Comparison of ENCODE assay signal across 8 cellular contexts in the genomic region with DNA sequence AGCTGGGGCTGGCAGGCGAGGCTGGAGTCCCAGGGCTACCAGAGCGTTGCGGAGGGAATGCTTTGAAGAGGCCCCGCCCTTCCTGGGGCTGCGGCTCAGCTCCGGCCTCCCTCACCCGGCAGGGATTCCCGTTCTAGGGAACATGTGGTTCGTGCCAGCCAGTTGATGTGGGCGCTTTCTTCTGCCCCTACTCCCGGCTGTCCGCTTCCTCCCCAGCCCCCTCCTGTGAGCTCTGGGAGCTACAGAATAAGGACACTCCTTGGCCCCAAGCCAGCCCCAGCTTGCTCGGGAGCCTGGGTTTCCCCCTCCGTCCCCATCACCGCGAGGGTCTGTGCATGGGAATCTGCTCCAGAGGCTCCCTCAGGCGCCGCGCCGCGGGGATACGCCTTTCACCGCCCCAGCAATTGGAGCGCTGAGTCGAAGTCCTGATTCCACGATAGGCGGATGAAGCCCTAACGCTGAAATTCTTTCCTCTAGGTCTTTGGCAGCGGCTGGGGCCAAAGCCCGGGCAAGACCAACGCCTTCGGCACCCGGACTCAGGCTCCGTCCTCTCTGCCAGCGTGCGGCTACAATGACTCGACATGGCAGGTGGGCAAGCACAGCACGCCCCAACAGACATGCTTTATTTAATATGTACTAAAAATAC.
DNase-seq lines count a peak whose midpoint lies in the region; ATAC-seq and TF ChIP-seq lines count a peak whose summit lies in the region.

No MANE protein-coding gene starts in this region.

- H3K4me3 ChIP-seq in lower lobe of right lung (peak overlapping the region; percentile 52), tibial artery (peak overlapping the region; percentile 51 to 64)
- no peak overlapping the region for H3K4me3 ChIP-seq in effector memory CD4-positive, alpha-beta T cell (ENCODE audit: insufficient read depth, low read depth, low read length, poor library complexity, severe bottlenecking)

- H3K4me1 ChIP-seq in lower lobe of right lung (peaks cover 20% of the 10 kb centered on the region), tibial artery (peaks cover 0 to 37% (median 22%) of the 10 kb centered on the region in 4 donors)
- no peaks in the 10 kb centered on the region for H3K4me1 ChIP-seq in effector memory CD4-positive, alpha-beta T cell (ENCODE audit: control insufficient read depth, insufficient read depth, low read length, poor library complexity, severe bottlenecking)

- peaks cover 11% of the 10 kb centered on the region for H3K27me3 Mint-ChIP-seq in endothelial cell (ENCODE audit: unreplicated experiment)

- H3K36me3 Mint-ChIP-seq in endothelial cell (ENCODE audit: low read depth, unreplicated experiment), result peaks cover 3% of the 10 kb centered on the region

- intact Hi-C loops in lower lobe of right lung (cut with DNase I), result no loop called here
- intact Hi-C loops in tibial artery (cut with DNase I; ENCODE audit: low total_unique reads), result loop anchor here (5.0 kb wide), 1 partner anchor 70 kb away; the partner anchor contains the start of gene KLF15

- H3K9me3 ChIP-seq in lower lobe of right lung, result no peaks in the 10 kb centered on the region
- no peaks in the 10 kb centered on the region for H3K9me3 ChIP-seq in tibial artery
- no peaks in the 10 kb centered on the region for H3K9me3 ChIP-seq in effector memory CD4-positive, alpha-beta T cell (ENCODE audit: control insufficient read depth, low read length)

- peaks cover 4% of the 10 kb centered on the region for H3K9me3 Mint-ChIP-seq in endothelial cell (ENCODE audit: unreplicated experiment)

- DNase-seq in C1 segment of cervical spinal cord (lab: John Stamatoyannopoulos, UW), result peak in 12 of 14 donors; percentile 30 to 84 (median 68)
- peak; percentile 53 for DNase-seq in NCI-H2227 treated with DMSO at 0.1 percent for 48 hours (lab: John Stamatoyannopoulos, UW)
- peak; percentile 43 for DNase-seq in endothelial cell (ENCODE audit: low spot score)
- peak; percentile 77 for DNase-seq in lower lobe of right lung
- DNase-seq in tibial artery, result peak; percentile 62 to 90
- no peak for DNase-seq in effector memory CD4-positive, alpha-beta T cell
- DNase-seq in activated CD8-positive, alpha-beta memory T cell treated with anti-CD3 and anti-CD28 coated beads for 24 hours, result no peak

- H3K27me3 ChIP-seq in lower lobe of right lung (ENCODE audit: low read depth) (peaks cover 15% of the 10 kb centered on the region), tibial artery (no peaks in the 10 kb centered on the region)
- H3K27me3 ChIP-seq in effector memory CD4-positive, alpha-beta T cell (replicated peaks; ENCODE audit: control insufficient read depth, insufficient read depth, low read length, poor library complexity, severe bottlenecking), result peaks cover 6% of the 10 kb centered on the region

- H3K27ac ChIP-seq in lower lobe of right lung (peak overlapping the region; percentile 75), tibial artery (peak overlapping the region; percentile 90 to 92)
- no peak overlapping the region for H3K27ac ChIP-seq in effector memory CD4-positive, alpha-beta T cell (ENCODE audit: insufficient read depth, low read length, poor library complexity, severe bottlenecking)

- no peak overlapping the region for H3K27ac Mint-ChIP-seq in endothelial cell (ENCODE audit: unreplicated experiment)

- peaks cover 29% of the 10 kb centered on the region for H3K4me1 Mint-ChIP-seq in endothelial cell (ENCODE audit: unreplicated experiment)

- H3K4me3 Mint-ChIP-seq in endothelial cell (ENCODE audit: unreplicated experiment), result peak overlapping the region; percentile 77

- ATAC-seq in lower lobe of right lung (peak; percentile 95 to 97), GM21737 (IDR thresholded peaks at IDR 0.05; ENCODE audit: unreplicated experiment) (no peak)

- TF ChIP-seq CTCF in endothelial cell (IDR thresholded peaks at IDR 0.05; ENCODE audit: unreplicated experiment), result no peak
- no peak for TF ChIP-seq CTCF in lower lobe of right lung (IDR thresholded peaks at IDR 0.05)
- peak in 1 of 2 experiments; percentile 7 for TF ChIP-seq CTCF in tibial artery (IDR thresholded peaks at IDR 0.05)

- H3K36me3 ChIP-seq in lower lobe of right lung, result no peaks in the 10 kb centered on the region
- no peaks in the 10 kb centered on the region for H3K36me3 ChIP-seq in tibial artery
- no peaks in the 10 kb centered on the region for H3K36me3 ChIP-seq in effector memory CD4-positive, alpha-beta T cell (ENCODE audit: control insufficient read depth, insufficient read depth, low read length)

Comparison
In these comparisons a context has a peak if more than half of its experiments do, and no peak if none do; other contexts are left out.
1. DNase-seq: peak in C1 segment of cervical spinal cord (12 of 14), NCI-H2227 treated with DMSO at 0.1 percent for 48 hours (single experiment), endothelial cell (single experiment), lower lobe of right lung (single experiment) and tibial artery (2 of 2); none in effector memory CD4-positive, alpha-beta T cell (0 of 3) and activated CD8-positive, alpha-beta memory T cell treated with anti-CD3 and anti-CD28 coated beads for 24 hours (single experiment).